ENCODE assay signal across 27 cellular contexts in genomic region chr11:44675906-44676305, GRCh38. TPM values are rescaled to one million over a fixed set of nuclear protein-coding genes. Genes with fewer than 3 reads are reported as not detected.
DNase-seq lines count a peak whose midpoint lies in the region; ATAC-seq, FAIRE-seq and TF ChIP-seq lines count a peak whose summit lies in the region.
"Had no signal": no experiment of that assay in that cellular context is flagged by ENCODE, and none has a peak within 500 bp of the region (broad histone marks: within the 10 kb centered on the region; RNA-seq: fewer than 3 reads in every experiment).

No MANE protein-coding gene starts in this region.

- H3K23ac ChIP-seq in H1 (ENCODE audit: insufficient read length) = no peak overlapping the region

- no peak overlapping the region for H2BK120ac ChIP-seq in H1 (replicated peaks; ENCODE audit: low read depth, low read length)

- no peak overlapping the region for H2AK5ac ChIP-seq in H1 (ENCODE audit: low read depth, low read length)

- H3K9me3 Mint-ChIP-seq in nephron progenitor cell = peaks cover 8% of the 10 kb centered on the region
- peaks cover 19% of the 10 kb centered on the region for H3K9me3 Mint-ChIP-seq in T-helper 2 cell treated with Interferon-gamma antibody and Interleukin-4, amounts not matched to agents 5 μg/mL and 100 μg/mL, for 36 hours
- H3K9me3 Mint-ChIP-seq: CD4-positive, alpha-beta T cell; HFFc6 had no signal

- H3K18ac ChIP-seq in H1 (ENCODE audit: extremely low read depth, low read length) = no peak overlapping the region

- FAIRE-seq in A204.1 (lab: Jason Lieb, UNC) = peak; percentile 95
- peak; percentile 76 for FAIRE-seq in TTC549 (lab: Jason Lieb, UNC)
- FAIRE-seq in H1 (lab: Jason Lieb, UNC) = no peak
- FAIRE-seq in kidney (lab: Jason Lieb, UNC) = peak; percentile 97
- FAIRE-seq: A549, D721Med, GM12891, GM18507 had no signal

- no peak for TF ChIP-seq EP300 in H1 (IDR thresholded peaks at IDR 0.05; ENCODE audit: borderline replicate concordance in 1 of 2, low read depth in 2 of 2, low read length in 2 of 2)

- H3K4me1 ChIP-seq in H1 (replicated peaks in 1 of 4; ENCODE audit: control insufficient read depth in 3 of 4, insufficient read depth in 4 of 4, low read length in 3 of 4) = peaks cover 3 to 13% (median 9%) of the 10 kb centered on the region in 4 experiments; a peak in 5 of 7 replicates
- H3K4me1 ChIP-seq in kidney (ENCODE audit: control insufficient read depth in 1 of 2, insufficient read depth in 1 of 2, low read depth in 1 of 2, low read length in 2 of 2) = no peaks in the 10 kb centered on the region
- H3K4me1 ChIP-seq: A549, BE2C had no signal

- H3K56ac ChIP-seq in H1 (replicated peaks; ENCODE audit: insufficient read length, low read depth, low read length) = no peak overlapping the region

- 91% methylated on average over 1 of the region's 1 CpG; no CpG with 5 or more reads in 1 of the 2 experiments for WGBS in H1 (ENCODE audit: extremely low coverage in 1 of 2, insufficient coverage in 1 of 2, insufficient read length in 1 of 2, insufficient replicate concordance in 2 of 2, low coverage in 1 of 2, low lambda C conversion rate in 2 of 2, missing lambda C conversion rate in 1 of 2), 2 experiments

- H4K91ac ChIP-seq in H1 (replicated peaks; ENCODE audit: insufficient read length, low read length) = no peak overlapping the region

- no peak overlapping the region for H4K5ac ChIP-seq in H1 (ENCODE audit: insufficient read length, low read depth, low read length)

- H3K27ac Mint-ChIP-seq in nephron progenitor cell = no peak overlapping the region
- no peak overlapping the region for H3K27ac Mint-ChIP-seq in T-helper 2 cell treated with Interferon-gamma antibody and Interleukin-4, amounts not matched to agents 5 μg/mL and 100 μg/mL, for 36 hours
- H3K27ac Mint-ChIP-seq: CD14-positive monocyte; CD4-positive, alpha-beta T cell; CD8-positive, alpha-beta memory T cell; HFFc6 had no signal

- H3K9me3 ChIP-seq in H1 (ENCODE audit: insufficient read depth in 2 of 2, low read depth in 1 of 2, low read length in 1 of 2) (peaks cover 0 to 8% of the 10 kb centered on the region in 2 experiments; a peak in 1 of 4 replicates), kidney (ENCODE audit: control insufficient read depth in 1 of 2, low read length in 2 of 2) (no peaks in the 10 kb centered on the region)
- H3K9me3 ChIP-seq: A549, BE2C, HAP-1 had no signal

- TF ChIP-seq CTCF in H1 (IDR thresholded peaks at IDR 0.05; ENCODE audit: control extremely low read depth in 1 of 3, insufficient read depth in 1 of 3, low read depth in 1 of 3, low read length in 3 of 3) = no peak
- no peak for TF ChIP-seq CTCF in kidney (IDR thresholded peaks at IDR 0.05; ENCODE audit: borderline replicate concordance, extremely low read depth, insufficient read depth)
- TF ChIP-seq CTCF in nephron progenitor cell (IDR thresholded peaks at IDR 0.05) = no peak

- peaks cover 5% of the 10 kb centered on the region for H3K4me1 Mint-ChIP-seq in nephron progenitor cell
- H3K4me1 Mint-ChIP-seq in T-helper 2 cell treated with Interferon-gamma antibody and Interleukin-4, amounts not matched to agents 5 μg/mL and 100 μg/mL, for 36 hours (ENCODE audit: low read depth) = peaks cover 30% of the 10 kb centered on the region

- H3K27me3 ChIP-seq in H1 (replicated peaks in 1 of 4; ENCODE audit: control insufficient read depth in 3 of 4, extremely low read depth in 1 of 4, insufficient read depth in 3 of 4, low read length in 3 of 4) = no peaks in the 10 kb centered on the region
- no peaks in the 10 kb centered on the region for H3K27me3 ChIP-seq in H7 (ENCODE audit: control insufficient read depth, insufficient read depth, low read length)
- H3K27me3 ChIP-seq: BE2C; BLaER1 treated with 17β-estradiol and CSF1 and Interleukin-3, amounts not matched to agents 10 nM and 100 nM had no signal

- H3K14ac ChIP-seq in H1 (ENCODE audit: insufficient read length) = no peak overlapping the region

- CTCF ChIA-PET in H1 (lab: Charles Lee; ENCODE audit: partially characterized antibody) = interaction anchor here (0.7 to 1.5 kb wide), 3 partner anchors 10 to 112 kb away, joined by 3 read pairs; no protein-coding TSS in a partner anchor

- H3K27me3 Mint-ChIP-seq in nephron progenitor cell (ENCODE audit: low read depth, poor library complexity) = peaks cover 11% of the 10 kb centered on the region
- H3K27me3 Mint-ChIP-seq in T-helper 2 cell treated with Interferon-gamma antibody and Interleukin-4, amounts not matched to agents 5 μg/mL and 100 μg/mL, for 36 hours (ENCODE audit: low read depth) = peaks cover 14% of the 10 kb centered on the region
- H3K27me3 Mint-ChIP-seq: CD4-positive, alpha-beta T cell had no signal

- ATAC-seq in GM19395 (IDR thresholded peaks at IDR 0.05; ENCODE audit: unreplicated experiment) = no peak
- ATAC-seq: A549 had no signal

- intact Hi-C loops in kidney (cut with DNase I) = no loop called here

- no peak overlapping the region for H2BK15ac ChIP-seq in H1 (ENCODE audit: low read length)

- DNase-seq in H1 (ENCODE audit: low read depth in 1 of 2, low spot score in 2 of 2) = no peak
- DNase-seq in kidney = no peak
- no peak for DNase-seq in nephron progenitor cell
- no peak for DNase-seq in T-helper 2 cell treated with Interferon-gamma antibody and Interleukin-4, amounts not matched to agents 5 μg/mL and 100 μg/mL, for 36 hours (ENCODE audit: low spot score)
- no peak for DNase-seq in H7
- DNase-seq: ACHN; AML-193; BE2C; CD4-positive, alpha-beta T cell; CD8-positive, alpha-beta memory T cell; DMS 273 treated with DMSO at 0.1 percent for 48 hours; DMS79; EL; GF-D8; GM23248; HFFc6 had no signal

- H3K9ac ChIP-seq in H1 (replicated peaks in 1 of 4; ENCODE audit: extremely low read depth in 1 of 4, low read depth in 3 of 4, low read length in 3 of 4) = no peak overlapping the region
- H3K9ac ChIP-seq in kidney (ENCODE audit: low read length in 2 of 2) = no peak overlapping the region
- H3K9ac ChIP-seq: BLaER1 treated with 17β-estradiol and CSF1 and Interleukin-3, amounts not matched to agents 10 nM and 100 nM; GM23248 had no signal

- POLR2A ChIA-PET in H1 (lab: Charles Lee; ENCODE audit: partially characterized antibody) = no interaction called here

- H3K4ac ChIP-seq in H1 (replicated peaks; ENCODE audit: insufficient read length, low read depth, low read length) = peak overlapping the region; percentile 44

- no peaks in the 10 kb centered on the region for H4K20me1 ChIP-seq in H1 (replicated peaks in 1 of 2; ENCODE audit: control insufficient read depth in 1 of 2, insufficient read depth in 2 of 2, low read length in 2 of 2)
- H4K20me1 ChIP-seq: BLaER1 treated with 17β-estradiol and CSF1 and Interleukin-3, amounts not matched to agents 10 nM and 100 nM had no signal

- no peak overlapping the region for H2BK20ac ChIP-seq in H1 (ENCODE audit: low read length)

- no peak overlapping the region for H2BK5ac ChIP-seq in H1 (ENCODE audit: low read depth, low read length)

- no peaks in the 10 kb centered on the region for H3K79me2 ChIP-seq in H1 (ENCODE audit: control insufficient read depth in 1 of 2, insufficient read depth in 2 of 2, low read length in 2 of 2)

- H2AFZ ChIP-seq in H1 (ENCODE audit: low read length) = no peak overlapping the region
- H2AFZ ChIP-seq: GM23248 had no signal

- H3K27ac ChIP-seq in H1 (ENCODE audit: low read depth, low read length) = no peak overlapping the region
- H3K27ac ChIP-seq in kidney (ENCODE audit: low read depth in 2 of 2, low read length in 2 of 2) = no peak overlapping the region
- H3K27ac ChIP-seq: 22Rv1; A549; BLaER1 treated with 17β-estradiol and CSF1 and Interleukin-3, amounts not matched to agents 10 nM and 100 nM; GM23248 had no signal

- H3K36me3 ChIP-seq in H1 (ENCODE audit: control insufficient read depth in 2 of 4, insufficient read depth in 4 of 4, low read length in 3 of 4) (no peaks in the 10 kb centered on the region), kidney (ENCODE audit: control insufficient read depth in 1 of 2, insufficient read depth in 2 of 2, low read length in 2 of 2) (no peaks in the 10 kb centered on the region), H7 (replicated peaks; ENCODE audit: control insufficient read depth, insufficient read depth, low read length) (no peaks in the 10 kb centered on the region)
- H3K36me3 ChIP-seq: BE2C; BLaER1 treated with 17β-estradiol and CSF1 and Interleukin-3, amounts not matched to agents 10 nM and 100 nM; HAP-1 had no signal

- H2BK12ac ChIP-seq in H1 (ENCODE audit: low read depth, low read length) = no peak overlapping the region

- H3K36me3 Mint-ChIP-seq in nephron progenitor cell (ENCODE audit: low read depth) = no peaks in the 10 kb centered on the region
- peaks cover 8% of the 10 kb centered on the region for H3K36me3 Mint-ChIP-seq in T-helper 2 cell treated with Interferon-gamma antibody and Interleukin-4, amounts not matched to agents 5 μg/mL and 100 μg/mL, for 36 hours (ENCODE audit: low read depth)
- H3K36me3 Mint-ChIP-seq: CD14-positive monocyte had no signal

- H3K4me3 ChIP-seq in H1 (ENCODE audit: extremely low read depth in 1 of 4, insufficient read depth in 2 of 4, low read depth in 3 of 4, low read length in 4 of 4) = no peak overlapping the region
- H3K4me3 ChIP-seq in kidney (ENCODE audit: low read length in 2 of 2) = no peak overlapping the region
- no peak overlapping the region for H3K4me3 ChIP-seq in H7 (ENCODE audit: insufficient read depth, low read depth, low read length)
- H3K4me3 ChIP-seq: A549; BLaER1 treated with 17β-estradiol and CSF1 and Interleukin-3, amounts not matched to agents 10 nM and 100 nM; GM23248; HAP-1 had no signal

- H3K4me2 ChIP-seq in H1 (ENCODE audit: insufficient read depth in 1 of 2, low read depth in 2 of 2, low read length in 2 of 2) = no peak overlapping the region
- H3K4me2 ChIP-seq: A549; BLaER1 treated with 17β-estradiol and CSF1 and Interleukin-3, amounts not matched to agents 10 nM and 100 nM had no signal

- no peak for TF ChIP-seq POLR2A in H1 (IDR thresholded peaks at IDR 0.05; ENCODE audit: control extremely low read depth in 1 of 2, low read depth in 2 of 2, low read length in 2 of 2)

- TF ChIP-seq RAD21 in H1 (IDR thresholded peaks at IDR 0.05 in 1 of 2, conservative IDR thresholded peaks at IDR 0.05 in 1 of 2; ENCODE audit: low read depth in 2 of 2, low read length in 2 of 2) = no peak

- no peak overlapping the region for H4K8ac ChIP-seq in H1 (ENCODE audit: extremely low read depth, insufficient read depth, low read length)

- no peak overlapping the region for H3K4me3 Mint-ChIP-seq in nephron progenitor cell
- no peak overlapping the region for H3K4me3 Mint-ChIP-seq in T-helper 2 cell treated with Interferon-gamma antibody and Interleukin-4, amounts not matched to agents 5 μg/mL and 100 μg/mL, for 36 hours
- H3K4me3 Mint-ChIP-seq: CD14-positive monocyte; CD4-positive, alpha-beta T cell; CD8-positive, alpha-beta memory T cell; HFFc6 had no signal

- no peaks in the 10 kb centered on the region for H3K79me1 ChIP-seq in H1 (ENCODE audit: low read depth, low read length)

- H3K23me2 ChIP-seq in H1 (ENCODE audit: low read depth, low read length) = no peaks in the 10 kb centered on the region

RNA-seq across cellular contexts. Expression of gene TSPAN18, which starts 50.9 kb away (rescaled TPM):
- 8.8 and 10.2 TPM in 2 replicates for total RNA-seq in H1 (2021; fragmentation: NEBNext Ultra II Directional; extraction: Animal tissue kit (Norgen Biotek cat#: 25700))
- 5.2 and 7.0 TPM in 2 replicates for polyA plus RNA-seq in H1 (2011; rRNA removed)
- polyA plus RNA-seq in H1 (2011; cell fraction: cytosol; rRNA removed) = 2.8 TPM
- polyA plus RNA-seq in H1 (2011; cell fraction: nucleus; rRNA removed) = 5.7 TPM
- 9.6 to 10.3 TPM (median 10.0 TPM) in 4 replicates for polyA plus RNA-seq in H1 (2012, experiment 1 of 2)
- 8.6 TPM for polyA plus RNA-seq in H1 (2012, experiment 2 of 2)
- 14.5 TPM for polyA plus RNA-seq in H1 (2013, experiment 1 of 2)
- 15.6 TPM for polyA plus RNA-seq in H1 (2013, experiment 2 of 2)
- 4.0 and 5.8 TPM in 2 replicates for polyA minus RNA-seq in H1 (2011; rRNA and poly(A)+ RNA removed)
- polyA minus RNA-seq in H1 (2011; cell fraction: cytosol; rRNA and poly(A)+ RNA removed) = 2.6 TPM
- polyA minus RNA-seq in H1 (2011; cell fraction: nucleus; rRNA and poly(A)+ RNA removed) = 6.3 TPM
- total RNA-seq in kidney = 38.1 TPM
- 13.8 TPM for polyA plus RNA-seq in kidney (ENCODE audit: insufficient read depth, low read depth, low replicate concordance)
- total RNA-seq in H7 (2014; rRNA removed; shearing (Covaris generic)) = 25.7 and 27.7 TPM in 2 replicates
- polyA plus RNA-seq: CD14-positive monocyte had no signal
